In genomic region chr14:99317231-99318090, GRCh38 we compare ENCODE assay signal across 21 cellular contexts.
"Had no signal": no experiment of that assay in that cellular context is flagged by ENCODE, and none has a peak within 500 bp of the region (broad histone marks: within the 10 kb centered on the region; RNA-seq: fewer than 3 reads in every experiment).

No MANE protein-coding gene starts in this region.

- H3K9me3 ChIP-seq: adrenal gland, lower lobe of right lung, prostate gland had no signal

- H3K27ac ChIP-seq: adrenal gland, foreskin keratinocyte, lower lobe of right lung, prostate gland, skin epidermis, WERI-Rb-1 had no signal

- FAIRE-seq: colon, endothelial cell of umbilical vein had no signal

- H3K36me3 ChIP-seq: adrenal gland, lower lobe of right lung, prostate gland, WERI-Rb-1 had no signal

- H3K36me3 Mint-ChIP-seq: activated naive CD4-positive, alpha-beta T cell treated with anti-CD3 and anti-CD28 coated beads, Interleukin-2, amount 50 U/mL, for 24 hours had no signal

- H3K9me3 Mint-ChIP-seq: activated CD8-positive, alpha-beta T cell treated with anti-CD3 and anti-CD28 coated beads for 36 hours; activated naive CD4-positive, alpha-beta T cell treated with anti-CD3 and anti-CD28 coated beads, Interleukin-2, amount 50 U/mL, for 24 hours; activated T-cell treated with anti-CD3 and anti-CD28 coated beads, Interleukin-2, amount 50 U/mL, for 4 hours; nephron had no signal

- DNase-seq: activated CD4-positive, alpha-beta T cell treated with anti-CD3 and anti-CD28 coated beads for 36 hours; activated CD8-positive, alpha-beta T cell treated with anti-CD3 and anti-CD28 coated beads for 36 hours; activated effector memory CD4-positive, alpha-beta T cell treated with anti-CD3 and anti-CD28 coated beads, Interleukin-2, amount 50 U/mL, for 16 hours; activated T-cell treated with anti-CD3 and anti-CD28 coated beads, Interleukin-2, amount 50 U/mL, for 4 hours; adrenal gland; effector CD4-positive, alpha-beta T cell; foreskin keratinocyte; lower lobe of right lung; nucleus accumbens; right cardiac atrium; stimulated activated CD4-positive, alpha-beta T cell treated with anti-CD3 and anti-CD28 coated beads, Interleukin-4, amount 100 ng/mL, for 4 hours; stimulated activated CD8-positive, alpha-beta memory T cell treated with anti-CD3 and anti-CD28 coated beads, Interleukin-4, amount 100 ng/mL, for 48 hours; stimulated activated naive CD8-positive, alpha-beta T cell treated with anti-CD3 and anti-CD28 coated beads, Interleukin-15, Interleukin-2, amounts not matched to agents 100 U/mL and 50 U/mL, for 24 hours; trophoblast cell; WERI-Rb-1 had no signal

- H3K4me3 Mint-ChIP-seq: activated CD4-positive, alpha-beta T cell treated with anti-CD3 and anti-CD28 coated beads for 36 hours; activated CD8-positive, alpha-beta T cell treated with anti-CD3 and anti-CD28 coated beads for 36 hours; activated naive CD4-positive, alpha-beta T cell treated with anti-CD3 and anti-CD28 coated beads, Interleukin-2, amount 50 U/mL, for 24 hours; activated T-cell treated with anti-CD3 and anti-CD28 coated beads, Interleukin-2, amount 50 U/mL, for 4 hours; nephron had no signal

- H3K4me1 ChIP-seq: adrenal gland, foreskin keratinocyte, lower lobe of right lung, prostate gland had no signal

- H3K27ac Mint-ChIP-seq: activated CD4-positive, alpha-beta T cell treated with anti-CD3 and anti-CD28 coated beads for 36 hours; activated CD8-positive, alpha-beta T cell treated with anti-CD3 and anti-CD28 coated beads for 36 hours; activated naive CD4-positive, alpha-beta T cell treated with anti-CD3 and anti-CD28 coated beads, Interleukin-2, amount 50 U/mL, for 24 hours; nephron had no signal

- H3K27me3 ChIP-seq: adrenal gland had no signal

- H3K27me3 Mint-ChIP-seq: activated CD4-positive, alpha-beta T cell treated with anti-CD3 and anti-CD28 coated beads for 36 hours; activated CD8-positive, alpha-beta T cell treated with anti-CD3 and anti-CD28 coated beads for 36 hours had no signal

- H3K4me3 ChIP-seq: adrenal gland, lower lobe of right lung, prostate gland, skin epidermis had no signal

- ATAC-seq: activated CD4-positive, alpha-beta T cell treated with anti-CD3 and anti-CD28 coated beads for 36 hours; activated CD8-positive, alpha-beta T cell treated with anti-CD3 and anti-CD28 coated beads for 36 hours; activated T-cell treated with anti-CD3 and anti-CD28 coated beads, Interleukin-2, amount 50 U/mL, for 4 hours; foreskin keratinocyte; lower lobe of right lung; right cardiac atrium; stimulated activated naive CD8-positive, alpha-beta T cell treated with anti-CD3 and anti-CD28 coated beads, Interleukin-15, Interleukin-2, amounts not matched to agents 100 U/mL and 50 U/mL, for 24 hours had no signal
